ENCODE assay signal across 1 cellular context in genomic region chr10:87742992-87743610, GRCh38.
TF ChIP-seq lines count a peak whose summit lies in the region.
"Not testable (repeated sequence)": the region's sequence is repeated elsewhere in the genome, so short reads cannot be mapped to it uniquely, and the experiment has no call there.

No MANE protein-coding gene starts in this region.

TF ChIP-seq in HepG2, 621 proteins besides CTCF, POLR2A, EP300 and RAD21 (continued from another document):
- peak; percentile 85; the same call in 1 of the 2 replicates for TF ChIP-seq ZNF710 (CRISPR knock-in tag; IDR thresholded peaks at IDR 0.05; ENCODE audit: borderline replicate concordance)
- not testable (repeated sequence) for TF ChIP-seq FOXP1 (IDR thresholded peaks at IDR 0.05)
- peak; percentile 75 for TF ChIP-seq FOXP1 (CRISPR knock-in tag; IDR thresholded peaks at IDR 0.05)
- TF ChIP-seq KDM1A (CRISPR knock-in tag; IDR thresholded peaks at IDR 0.05) = peak; percentile 58; the same call in 1 of the 2 replicates
- peak; percentile 77 for TF ChIP-seq SAP130 (CRISPR knock-in tag; IDR thresholded peaks at IDR 0.05; ENCODE audit: low read depth)
- peak; percentile 77 for TF ChIP-seq GATAD2A (CRISPR knock-in tag; IDR thresholded peaks at IDR 0.05)
- peak; percentile 48; the same call in 1 of the 2 replicates for TF ChIP-seq RXRA (CRISPR knock-in tag; IDR thresholded peaks at IDR 0.05)
- peak; percentile 98 for TF ChIP-seq ZNF761 (CRISPR knock-in tag; conservative IDR thresholded peaks at IDR 0.05)
- TF ChIP-seq ZSCAN31 (CRISPR knock-in tag; IDR thresholded peaks at IDR 0.05; ENCODE audit: low read depth) = 0 out of 2 replicates have a peak, but pooled peaks have one; percentile 42
- TF ChIP-seq NR2C2 (CRISPR knock-in tag; IDR thresholded peaks at IDR 0.05; ENCODE audit: borderline replicate concordance) = 0 out of 2 replicates have a peak, but pooled peaks have one; percentile 22
- peak; percentile 65; the same call in 1 of the 2 replicates for TF ChIP-seq AHDC1 (CRISPR knock-in tag; IDR thresholded peaks at IDR 0.05; ENCODE audit: borderline replicate concordance)
- peak; percentile 66; the same call in 1 of the 2 replicates for TF ChIP-seq ZNF12 (CRISPR knock-in tag; IDR thresholded peaks at IDR 0.05)
- TF ChIP-seq FOXJ3 (CRISPR knock-in tag; IDR thresholded peaks at IDR 0.05; ENCODE audit: borderline replicate concordance) = peak; percentile 71; the same call in 1 of the 2 replicates
- TF ChIP-seq THAP11 (CRISPR knock-in tag; IDR thresholded peaks at IDR 0.05) = 0 out of 2 replicates have a peak, but pooled peaks have one; percentile 18
- peak; percentile 99 for TF ChIP-seq CEBPG (CRISPR knock-in tag; IDR thresholded peaks at IDR 0.05)
